Comparison of ENCODE assay signal across 20 cellular contexts in genomic region chr20:1953616-1954015, GRCh38. TPM values are rescaled to one million over a fixed set of nuclear protein-coding genes. Genes with fewer than 3 reads are reported as not detected.
"Had no signal": no experiment of that assay in that cellular context is flagged by ENCODE, and none has a peak within 500 bp of the region (broad histone marks: within the 10 kb centered on the region; RNA-seq: fewer than 3 reads in every experiment).

No MANE protein-coding gene starts in this region.

- H3K4me3 ChIP-seq: breast epithelium, dorsolateral prefrontal cortex, lung, psoas muscle had no signal

- H3K4me3 Mint-ChIP-seq: activated naive CD8-positive, alpha-beta T cell treated with anti-CD3 and anti-CD28 coated beads, Interleukin-2, amount 10 ng/mL, durations not matched to agents 7 days and 5 days; activated T-cell treated with anti-CD3 and anti-CD28 coated beads, Interleukin-2, amount 50 U/mL, for 72 hours; immature natural killer cell; natural killer cell treated with Interleukin-12 subunit alpha and Interleukin-12 subunit beta and Interleukin-15 and Interleukin-18, amount 100 ng/mL, for 72 hours; type B pancreatic cell had no signal

- H3K9me3 Mint-ChIP-seq: activated naive CD8-positive, alpha-beta T cell treated with anti-CD3 and anti-CD28 coated beads, Interleukin-2, amount 10 ng/mL, durations not matched to agents 7 days and 5 days; activated T-cell treated with anti-CD3 and anti-CD28 coated beads, Interleukin-2, amount 50 U/mL, for 72 hours; immature natural killer cell; natural killer cell treated with Interleukin-12 subunit alpha and Interleukin-12 subunit beta and Interleukin-15 and Interleukin-18, amount 100 ng/mL, for 72 hours; type B pancreatic cell had no signal

- H3K27ac Mint-ChIP-seq: activated naive CD8-positive, alpha-beta T cell treated with anti-CD3 and anti-CD28 coated beads, Interleukin-2, amount 10 ng/mL, durations not matched to agents 7 days and 5 days; activated T-cell treated with anti-CD3 and anti-CD28 coated beads, Interleukin-2, amount 50 U/mL, for 72 hours; immature natural killer cell; natural killer cell treated with Interleukin-12 subunit alpha and Interleukin-12 subunit beta and Interleukin-15 and Interleukin-18, amount 100 ng/mL, for 72 hours; type B pancreatic cell had no signal

- H3K27me3 ChIP-seq: breast epithelium, dorsolateral prefrontal cortex had no signal

- ATAC-seq: activated T-cell treated with anti-CD3 and anti-CD28 coated beads, Interleukin-2, amount 50 U/mL, for 72 hours; esophagus mucosa; natural killer cell treated with Interleukin-12 subunit alpha and Interleukin-12 subunit beta and Interleukin-15 and Interleukin-18, amount 100 ng/mL, for 72 hours; sciatic nerve had no signal

- H3K27ac ChIP-seq: breast epithelium, dorsolateral prefrontal cortex, psoas muscle had no signal

- DNase-seq: activated CD4-positive, alpha-beta T cell treated with anti-CD3 and anti-CD28 coated beads, Interleukin-2, amount 50 U/mL, for 48 hours; activated CD4-positive, CD25-positive, alpha-beta regulatory T cell treated with anti-CD3 and anti-CD28 coated beads, Interleukin-2, amount 50 U/mL, for 72 hours; activated gamma-delta T cell treated with Interleukin-2 at 50 U/mL for 16 hours; activated naive CD8-positive, alpha-beta T cell treated with anti-CD3 and anti-CD28 coated beads, Interleukin-2, amount 10 ng/mL, durations not matched to agents 7 days and 5 days; activated T-cell treated with anti-CD3 and anti-CD28 coated beads, Interleukin-2, amount 50 U/mL, for 72 hours; aorta; dorsolateral prefrontal cortex; immature natural killer cell; occipital lobe; psoas muscle; stimulated activated CD4-positive, alpha-beta T cell treated with anti-CD3 and anti-CD28 coated beads, Interleukin-2, amount 100 ng/mL, for 24 hours; stimulated activated naive CD4-positive, alpha-beta T cell treated with Interleukin-2 at 50 U/mL for 16 hours had no signal

- H3K9me3 ChIP-seq: breast epithelium, psoas muscle had no signal

- H3K36me3 Mint-ChIP-seq: activated naive CD8-positive, alpha-beta T cell treated with anti-CD3 and anti-CD28 coated beads, Interleukin-2, amount 10 ng/mL, durations not matched to agents 7 days and 5 days; immature natural killer cell; natural killer cell treated with Interleukin-12 subunit alpha and Interleukin-12 subunit beta and Interleukin-15 and Interleukin-18, amount 100 ng/mL, for 72 hours; type B pancreatic cell had no signal

- H3K4me1 Mint-ChIP-seq: activated naive CD8-positive, alpha-beta T cell treated with anti-CD3 and anti-CD28 coated beads, Interleukin-2, amount 10 ng/mL, durations not matched to agents 7 days and 5 days; immature natural killer cell had no signal

- H3K36me3 ChIP-seq: breast epithelium had no signal

RNA-seq across cellular contexts. Expression of gene PDYN, which starts 40.2 kb away (rescaled TPM):
- total RNA-seq: activated naive CD8-positive, alpha-beta T cell treated with anti-CD3 and anti-CD28 coated beads, Interleukin-2, amount 10 ng/mL, durations not matched to agents 7 days and 5 days; activated T-cell treated with anti-CD3 and anti-CD28 coated beads, Interleukin-2, amount 50 U/mL, for 72 hours; aorta; breast epithelium; esophagus mucosa; lung; mucosa of gallbladder; natural killer cell treated with Interleukin-12 subunit alpha and Interleukin-12 subunit beta and Interleukin-15 and Interleukin-18, amount 100 ng/mL, for 72 hours; occipital lobe; psoas muscle; sciatic nerve; T-helper 2 cell treated with Interferon-gamma antibody and Interleukin-4, amounts not matched to agents 100 ng/mL and 5 ng/mL, for 36 hours had no signal

RNA-seq across cellular contexts. Expression of gene SIRPA, which starts 58.4 kb away (rescaled TPM):
- total RNA-seq: T-helper 2 cell treated with Interferon-gamma antibody and Interleukin-4, amounts not matched to agents 100 ng/mL and 5 ng/mL, for 36 hours had no signal
